ENCODE assay signal across 8 cellular contexts in genomic region chr17:64781394-64781793, GRCh38.
A peak's percentile ranks its signal among the peaks of the same experiment; 100 is the strongest.
DNase-seq lines count a peak whose midpoint lies in the region; ATAC-seq and TF ChIP-seq lines count a peak whose summit lies in the region.

No MANE protein-coding gene starts in this region.

- H3K79me2 ChIP-seq in MM.1S (ENCODE audit: low read length) = no peaks in the 10 kb centered on the region

- H3K9me3 ChIP-seq in MM.1S (replicated peaks; ENCODE audit: insufficient read depth, low read length) = no peaks in the 10 kb centered on the region
- no peaks in the 10 kb centered on the region for H3K9me3 ChIP-seq in gastroesophageal sphincter

- no peak for TF ChIP-seq CTCF in Calu3 (IDR thresholded peaks at IDR 0.05; ENCODE audit: unreplicated experiment)
- TF ChIP-seq CTCF in MM.1S (IDR thresholded peaks at IDR 0.05; ENCODE audit: low read length) = no peak
- no peak for TF ChIP-seq CTCF in gastroesophageal sphincter (IDR thresholded peaks at IDR 0.05)

- ATAC-seq in gastroesophageal sphincter (peak; percentile 37), HG02852 (IDR thresholded peaks at IDR 0.05; ENCODE audit: unreplicated experiment) (no peak)

- no peaks in the 10 kb centered on the region for H3K9me2 ChIP-seq in MM.1S (replicated peaks; ENCODE audit: insufficient read depth, low read length)

- H3K27ac ChIP-seq in MM.1S (ENCODE audit: low read length) = no peak overlapping the region
- H3K27ac ChIP-seq in gastroesophageal sphincter = peak overlapping the region in 3 of 4 donors; percentile 55 to 78 (median 58)

- no peaks in the 10 kb centered on the region for H3K9me3 Mint-ChIP-seq in Calu3 (ENCODE audit: low read depth, unreplicated experiment)

- peaks cover 19% of the 10 kb centered on the region for H3K27me3 ChIP-seq in MM.1S (replicated peaks; ENCODE audit: insufficient read depth, low read length)
- peaks cover 89% of the 10 kb centered on the region for H3K27me3 ChIP-seq in gastroesophageal sphincter

- intact Hi-C loops in Calu3 (cut with micrococcal nuclease; ENCODE audit: unreplicated experiment) (no loop called here), posterior vena cava (cut with DNase I) (no loop called here)

- BruUV-seq in Calu3 (replicated peaks; lab: Mats Ljungman, UMichigan) = no TSS peak

- TF ChIP-seq POLR2A in gastroesophageal sphincter (IDR thresholded peaks at IDR 0.05) = no peak

- H3K4me1 ChIP-seq in MM.1S (ENCODE audit: low read length) (0 out of 2 replicates have a peak, but pooled peaks cover 6% of the 10 kb centered on the region), gastroesophageal sphincter (peaks cover 3 to 61% (median 53%) of the 10 kb centered on the region in 3 donors)

- H3K36me3 Mint-ChIP-seq in Calu3 (ENCODE audit: insufficient read depth, unreplicated experiment) = peaks cover 35% of the 10 kb centered on the region

- CTCF ChIA-PET in Calu3 (lab: Charles Lee) = interaction anchor here (0.7 kb wide), 1 partner anchor 145 kb away, joined by 3 read pairs; no protein-coding TSS in a partner anchor

- H3K4me2 ChIP-seq in MM.1S (ENCODE audit: low read depth, low read length) = peak overlapping the region; percentile 27; the same call in 1 of the 2 replicates

- no CpG with 5 or more reads among the region's 40 CpGs for WGBS in gastroesophageal sphincter (ENCODE audit: low coverage in 1 of 2), 2 donors

- no peaks in the 10 kb centered on the region for H3K36me3 ChIP-seq in MM.1S (replicated peaks; ENCODE audit: insufficient read depth, low read length)
- peaks cover 0 to 41% of the 10 kb centered on the region in 2 donors for H3K36me3 ChIP-seq in gastroesophageal sphincter

- no peak for TF ChIP-seq EP300 in gastroesophageal sphincter (IDR thresholded peaks at IDR 0.05)

- H3K4me3 Mint-ChIP-seq in Calu3 (ENCODE audit: low read depth, unreplicated experiment) = peak overlapping the region; percentile 76

- peak overlapping the region; percentile 75 for H3K27ac Mint-ChIP-seq in Calu3 (ENCODE audit: unreplicated experiment)

- H4K20me1 ChIP-seq in MM.1S (ENCODE audit: insufficient read depth, low read length) = no peaks in the 10 kb centered on the region

- H3K4me1 Mint-ChIP-seq in Calu3 (ENCODE audit: low read depth, unreplicated experiment) = peaks cover 5% of the 10 kb centered on the region

- DNase-seq in Calu3 (no peak), MM.1S (peak; percentile 34), activated T-cell treated with anti-CD3 and anti-CD28 coated beads for 48 hours (ENCODE audit: low read depth) (peak; percentile 39), posterior vena cava (ENCODE audit: low spot score) (peak; percentile 93), COLO829 (ENCODE audit: low spot score) (no peak), NCI-H82 (lab: John Stamatoyannopoulos, UW) (no peak)

- H3K9ac ChIP-seq in MM.1S (ENCODE audit: low read length) = no peak overlapping the region

- peaks cover 10% of the 10 kb centered on the region; the same call in 1 of the 2 replicates for H3F3A ChIP-seq in MM.1S (ENCODE audit: insufficient read depth, low read length)

- H3K27me3 Mint-ChIP-seq in Calu3 (ENCODE audit: unreplicated experiment) = no peaks in the 10 kb centered on the region

- H3K4me3 ChIP-seq in MM.1S (ENCODE audit: low read length) (no peak overlapping the region), gastroesophageal sphincter (peak overlapping the region; percentile 26 to 53)

- H2AFZ ChIP-seq in MM.1S (ENCODE audit: low read length) = no peak overlapping the region

Comparison
In these comparisons a context has a peak if more than half of its experiments do, and no peak if none do; other contexts are left out.
1. DNase-seq: peak in MM.1S (single experiment), activated T-cell treated with anti-CD3 and anti-CD28 coated beads for 48 hours (single experiment) and posterior vena cava (single experiment); none in Calu3 (single experiment), COLO829 (single experiment) and NCI-H82 (single experiment).